Comparison of ENCODE assay signal across 9 cellular contexts in the genomic region with DNA sequence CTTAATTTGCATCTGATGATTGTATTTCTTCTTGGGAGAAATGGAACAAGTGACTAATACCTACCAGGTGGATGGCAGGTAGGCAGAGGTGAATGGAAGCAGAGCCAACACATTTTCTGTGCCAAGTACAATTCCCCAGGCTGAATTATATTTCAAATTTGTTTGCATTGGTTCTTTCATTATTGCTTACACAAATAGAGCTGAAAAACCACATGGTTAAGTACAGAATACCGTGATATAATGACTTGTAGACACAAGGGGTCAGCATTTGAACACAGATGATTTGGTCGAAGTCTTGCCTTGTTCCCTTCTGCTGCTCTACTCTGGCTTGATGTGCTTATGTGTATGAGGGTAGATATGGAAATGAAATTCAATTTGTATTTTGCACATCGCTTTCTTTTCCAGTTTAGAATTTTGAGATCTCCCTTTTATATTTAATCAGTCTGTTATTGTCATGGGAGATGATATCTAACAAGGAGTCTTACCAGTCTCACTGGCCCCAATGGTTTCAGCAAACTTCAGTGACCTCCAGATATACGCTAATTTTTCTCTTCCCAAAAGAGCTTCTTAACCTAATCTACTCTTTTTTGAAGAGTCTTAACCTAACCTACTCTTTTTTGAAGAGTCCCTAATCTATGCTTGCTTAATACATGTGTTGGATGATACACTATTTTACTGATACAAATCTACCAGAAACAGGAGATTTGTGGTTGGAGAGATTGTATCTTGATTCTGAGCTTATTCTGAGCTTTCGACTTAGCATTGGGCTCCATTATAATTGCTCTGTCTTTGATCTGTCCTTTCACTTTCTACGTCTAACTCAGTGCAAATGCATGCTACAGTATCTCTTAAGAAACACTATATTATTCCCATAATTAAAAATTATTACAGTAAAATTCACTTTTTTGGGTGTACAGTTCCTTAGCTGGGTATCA.
DNase-seq lines count a peak whose midpoint lies in the region; ATAC-seq, FAIRE-seq and TF ChIP-seq lines count a peak whose summit lies in the region.
"Had no signal": no experiment of that assay in that cellular context is flagged by ENCODE, and none has a peak within 500 bp of the region (broad histone marks: within the 10 kb centered on the region; RNA-seq: fewer than 3 reads in every experiment).

No MANE protein-coding gene starts in this region.

- FAIRE-seq in endometrium (lab: Jason Lieb, UNC): peak; percentile 90

- H3K9me3 ChIP-seq in SJCRH30 (replicated peaks): no peaks in the 10 kb centered on the region
- no peaks in the 10 kb centered on the region for H3K9me3 ChIP-seq in mucosa of descending colon

- DNase-seq in AG10803 (ENCODE audit: low read depth) (peak; percentile 82), HFFc6 (peak; percentile 74), MV-4-11 (lab: John Stamatoyannopoulos, UW) (peak; percentile 54), SJCRH30 (peak; percentile 13 to 63), mucosa of descending colon (peak in 1 of 3 donors; percentile 55)
- DNase-seq in activated CD8-positive, alpha-beta memory T cell treated with anti-CD3 and anti-CD28 coated beads, Interleukin-2, amount 50 U/mL, for 4 hours: no peak
- DNase-seq: naive B cell had no signal

- no peak overlapping the region for H3K4me3 Mint-ChIP-seq in HFFc6
- H3K4me3 Mint-ChIP-seq: naive B cell had no signal

- H3K27me3 ChIP-seq in SJCRH30: no peaks in the 10 kb centered on the region

- no peak overlapping the region for H3K4me3 ChIP-seq in AG10803 (ENCODE audit: low read length)
- no peak overlapping the region for H3K4me3 ChIP-seq in GM12875 (ENCODE audit: low read depth, low read length)
- no peak overlapping the region for H3K4me3 ChIP-seq in SJCRH30
- no peak overlapping the region for H3K4me3 ChIP-seq in mucosa of descending colon

- no peaks in the 10 kb centered on the region for H3K27me3 Mint-ChIP-seq in HFFc6 (ENCODE audit: insufficient read depth)

- peak; percentile 76 for TF ChIP-seq CTCF in AG10803 (conservative IDR thresholded peaks at IDR 0.05; ENCODE audit: low read length)
- TF ChIP-seq CTCF in GM12875 (IDR thresholded peaks at IDR 0.05; ENCODE audit: borderline replicate concordance, insufficient read depth, low read depth, low read length): peak; percentile 29; the same call in 1 of the 2 replicates
- peak; percentile 86 for TF ChIP-seq CTCF in HFFc6 (IDR thresholded peaks at IDR 0.05)
- TF ChIP-seq CTCF in mucosa of descending colon (IDR thresholded peaks at IDR 0.05): peak; percentile 14

- H3K9me3 Mint-ChIP-seq in HFFc6: no peaks in the 10 kb centered on the region
- H3K9me3 Mint-ChIP-seq: naive B cell had no signal

- no peaks in the 10 kb centered on the region for H3K36me3 Mint-ChIP-seq in HFFc6 (ENCODE audit: low read depth)
- H3K36me3 Mint-ChIP-seq: naive B cell had no signal

- H3K4me1 ChIP-seq in SJCRH30 (no peaks in the 10 kb centered on the region), mucosa of descending colon (ENCODE audit: low read depth) (no peaks in the 10 kb centered on the region)

- peak; percentile 96 for ATAC-seq in mucosa of descending colon

- H3K36me3 ChIP-seq in SJCRH30: no peaks in the 10 kb centered on the region
- H3K36me3 ChIP-seq in mucosa of descending colon (ENCODE audit: low read depth): no peaks in the 10 kb centered on the region

- intact Hi-C loops in mucosa of descending colon (cut with DNase I, micrococcal nuclease): loop anchor here in 1 of 2 donors (5.0 kb wide), 1 partner anchor 252 kb away; no protein-coding TSS in a partner anchor

- H3K27ac ChIP-seq in SJCRH30: no peak overlapping the region

- no peak overlapping the region for H3K27ac Mint-ChIP-seq in HFFc6
- H3K27ac Mint-ChIP-seq: naive B cell had no signal

- H3K4me1 Mint-ChIP-seq in HFFc6 (ENCODE audit: low read depth): peaks cover 14% of the 10 kb centered on the region
- H3K4me1 Mint-ChIP-seq: naive B cell had no signal

Comparison
In these comparisons a context has a peak if more than half of its experiments do, and no peak if none do; other contexts are left out.
1. CTCF ChIP-seq: peak in every context shown above with its lines; median percentile 86 in HFFc6; 76 in AG10803; 29 in GM12875; 14 in mucosa of descending colon.